ENCODE assay signal across 9 cellular contexts in the genomic region with DNA sequence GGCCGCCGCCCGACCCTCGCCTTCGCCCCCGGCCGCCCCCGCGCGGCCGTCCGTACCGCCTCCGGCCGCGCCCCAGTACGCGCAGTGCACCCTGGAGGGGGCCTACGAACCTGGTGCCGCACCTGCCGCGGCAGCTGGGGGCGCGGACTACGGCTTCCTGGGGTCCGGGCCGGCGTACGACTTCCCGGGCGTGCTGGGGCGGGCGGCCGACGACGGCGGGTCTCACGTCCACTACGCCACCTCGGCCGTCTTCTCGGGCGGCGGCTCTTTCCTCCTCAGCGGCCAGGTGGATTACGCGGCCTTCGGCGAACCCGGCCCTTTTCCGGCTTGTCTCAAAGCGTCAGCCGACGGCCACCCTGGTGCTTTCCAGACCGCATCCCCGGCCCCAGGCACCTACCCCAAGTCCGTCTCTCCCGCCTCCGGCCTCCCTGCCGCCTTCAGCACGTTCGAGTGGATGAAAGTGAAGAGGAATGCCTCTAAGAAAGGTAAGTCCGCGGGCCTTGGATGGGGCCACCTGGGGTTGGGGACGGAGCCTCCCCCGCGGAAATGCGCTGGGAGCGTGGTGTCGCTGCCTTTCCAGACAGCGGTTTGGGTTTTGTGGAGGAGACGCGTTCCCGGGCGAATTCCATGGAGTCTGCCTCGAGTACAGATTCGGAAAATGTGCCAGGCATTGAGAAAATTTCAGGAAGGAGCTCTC. TPM values are rescaled to one million over a fixed set of nuclear protein-coding genes. Genes with fewer than 3 reads are reported as not detected.
DNase-seq lines count a peak whose midpoint lies in the region; ATAC-seq, FAIRE-seq and TF ChIP-seq lines count a peak whose summit lies in the region.
"Had no signal": no experiment of that assay in that cellular context is flagged by ENCODE, and none has a peak within 500 bp of the region (broad histone marks: within the 10 kb centered on the region; RNA-seq: fewer than 3 reads in every experiment).

No MANE protein-coding gene starts in this region.

- TF ChIP-seq POLR2A in upper lobe of left lung (IDR thresholded peaks at IDR 0.05), result no peak

- TF ChIP-seq CTCF in astrocyte (IDR thresholded peaks at IDR 0.05; ENCODE audit: insufficient read depth, low read depth, low read length) (no peak), lung (IDR thresholded peaks at IDR 0.05; ENCODE audit: control extremely low read depth, extremely low read depth) (no peak), upper lobe of left lung (IDR thresholded peaks at IDR 0.05) (peak in 1 of 6 experiments; percentile 23)

- H3K27ac ChIP-seq in astrocyte (ENCODE audit: low read depth, low read length) (no peak overlapping the region), lung (ENCODE audit: low read depth in 1 of 2, low read length in 1 of 2) (peak overlapping the region in 1 of 2 donors; percentile 75), upper lobe of left lung (peak overlapping the region; percentile 43 to 84 (median 74))

- no peak overlapping the region for H3K27ac Mint-ChIP-seq in astrocyte (ENCODE audit: unreplicated experiment)

- H2AFZ ChIP-seq in astrocyte (ENCODE audit: low read depth, low read length), result peak overlapping the region; percentile 78

- peaks cover 77% of the 10 kb centered on the region for H3K27me3 Mint-ChIP-seq in astrocyte (ENCODE audit: low read depth, unreplicated experiment)

- no peaks in the 10 kb centered on the region for H3K36me3 Mint-ChIP-seq in astrocyte (ENCODE audit: low read depth, unreplicated experiment)

- peak; percentile 24 for DNase-seq in activated T-cell treated with anti-CD3 and anti-CD28 coated beads, Interleukin-2, amount 50 U/mL, for 1 hour
- DNase-seq in activated T-cell treated with anti-CD3 and anti-CD28 coated beads for 4 hours, result no peak
- no peak for DNase-seq in astrocyte (ENCODE audit: low read depth)
- peak; percentile 37 for DNase-seq in lung (ENCODE audit: low spot score)
- DNase-seq in upper lobe of left lung, result peak; percentile 24 to 88
- DNase-seq in A172 (ENCODE audit: low spot score), result no peak
- no peak for DNase-seq in HuH-7.5 (ENCODE audit: low spot score)
- DNase-seq: SHP77 treated with DMSO at 0.1 percent for 48 hours had no signal

- no peak for TF ChIP-seq EP300 in upper lobe of left lung (IDR thresholded peaks at IDR 0.05)

- H3K9me3 ChIP-seq in astrocyte (ENCODE audit: insufficient read depth, low read depth, low read length), result no peaks in the 10 kb centered on the region
- no peaks in the 10 kb centered on the region for H3K9me3 ChIP-seq in lung (ENCODE audit: control insufficient read depth in 2 of 2, insufficient read depth in 1 of 2, low read length in 1 of 2)
- H3K9me3 ChIP-seq in upper lobe of left lung, result no peaks in the 10 kb centered on the region

- no peak for FAIRE-seq in astrocyte (lab: Jason Lieb, UNC)

- peak overlapping the region; percentile 20 for H3K4me3 Mint-ChIP-seq in astrocyte (ENCODE audit: unreplicated experiment)

- no peaks in the 10 kb centered on the region for H4K20me1 ChIP-seq in astrocyte (ENCODE audit: insufficient read depth, low read length)

- H3K4me3 ChIP-seq in astrocyte (ENCODE audit: insufficient read depth, low read depth, low read length), result peak overlapping the region; percentile 58
- H3K4me3 ChIP-seq in lung, result peak overlapping the region; percentile 44
- H3K4me3 ChIP-seq in upper lobe of left lung, result peak overlapping the region; percentile 25 to 68 (median 56)

- H3K9me3 Mint-ChIP-seq in astrocyte (ENCODE audit: unreplicated experiment), result peaks cover 6% of the 10 kb centered on the region

- ATAC-seq in lung (ENCODE audit: insufficient read depth, low FRiP score) (peak; percentile 15), upper lobe of left lung (ENCODE audit: low FRiP score in 2 of 2) (peak; percentile 47 to 50), HG03139 (IDR thresholded peaks at IDR 0.05; ENCODE audit: unreplicated experiment) (no peak)

- H3K36me3 ChIP-seq in astrocyte (ENCODE audit: insufficient read depth, low read length), result no peaks in the 10 kb centered on the region
- no peaks in the 10 kb centered on the region for H3K36me3 ChIP-seq in lung (ENCODE audit: control insufficient read depth in 2 of 2, insufficient read depth in 2 of 2, low read length in 2 of 2)
- H3K36me3 ChIP-seq in upper lobe of left lung, result no peaks in the 10 kb centered on the region

- H3K4me1 Mint-ChIP-seq in astrocyte (ENCODE audit: low read depth, unreplicated experiment), result no peaks in the 10 kb centered on the region

- H3K4me1 ChIP-seq in astrocyte (ENCODE audit: insufficient read depth, low read length), result peaks cover 12% of the 10 kb centered on the region
- H3K4me1 ChIP-seq in lung (ENCODE audit: control insufficient read depth in 2 of 2, insufficient read depth in 2 of 2, low read length in 2 of 2), result peaks cover 12 to 14% of the 10 kb centered on the region in 2 donors
- H3K4me1 ChIP-seq in upper lobe of left lung, result peaks cover 24 to 32% (median 26%) of the 10 kb centered on the region in 4 donors

- H3K4me2 ChIP-seq in astrocyte (ENCODE audit: low read length), result peak overlapping the region; percentile 86

- no peaks in the 10 kb centered on the region for H3K79me2 ChIP-seq in astrocyte (ENCODE audit: insufficient read depth, low read length)

- H3K27me3 ChIP-seq in astrocyte (ENCODE audit: insufficient read depth, low read length) (peaks cover 68% of the 10 kb centered on the region), lung (ENCODE audit: control insufficient read depth, insufficient read depth) (peaks cover 5% of the 10 kb centered on the region), upper lobe of left lung (peaks cover 0 to 29% (median 16%) of the 10 kb centered on the region in 4 donors)

- 2% methylated on average over 65 to 77 of the region's 77 CpGs for WGBS in lung, 2 donors
- 3 to 7% methylated on average over 37 to 58 of the region's 77 CpGs for WGBS in upper lobe of left lung, 2 donors

- H3K9ac ChIP-seq in astrocyte (ENCODE audit: low read length), result no peak overlapping the region

RNA-seq across cellular contexts. Expression of a gene that starts 0.6 kb away (rescaled TPM):
- total RNA-seq in astrocyte (not detected in 2 replicates), lung (1 to 10 TPM in 1 of 2 donors, under 1 TPM in 1; 0.40 to 2.5 TPM), upper lobe of left lung (1 to 10 TPM; 1.0 to 7.2 (median 3.6) TPM)
- 1 to 10 TPM in 1 of 2 donors, under 1 TPM in 1; 0.90 to 3.2 TPM for polyA plus RNA-seq in lung
- 0.34 TPM in 1 of 2 replicates, not detected in the other for total RNA-seq in A172 (2014; rRNA removed; shearing (Covaris generic))

RNA-seq across cellular contexts. Expression of a gene that starts 32.0 kb away (rescaled TPM):
- total RNA-seq in astrocyte, result not detected in 2 replicates
- total RNA-seq in lung, result 1 to 10 TPM; 1.1 to 2.5 TPM
- polyA plus RNA-seq in lung, result under 1 TPM; 0.07 to 0.18 TPM
- total RNA-seq in upper lobe of left lung, result under 1 TPM in 3 of 6 donors, not detected in 3; 0.49 to 0.57 (median 0.49) TPM
- total RNA-seq in A172 (2014; rRNA removed; shearing (Covaris generic)), result 1.0 TPM in 2 replicates

RNA-seq across cellular contexts. Expression of a gene that starts 37.8 kb away (rescaled TPM):
- total RNA-seq in astrocyte, result not detected in 2 replicates
- 1 to 10 TPM in 1 of 2 donors, under 1 TPM in 1; 0.74 to 1.1 TPM for total RNA-seq in lung
- under 1 TPM; 0.12 to 0.23 TPM for polyA plus RNA-seq in lung
- under 1 TPM in 2 of 6 donors, not detected in 4; 0.79 to 0.81 TPM for total RNA-seq in upper lobe of left lung
- total RNA-seq in A172 (2014; rRNA removed; shearing (Covaris generic)), result 0.77 and 3.9 TPM in 2 replicates

RNA-seq across cellular contexts. Expression of a gene that starts 59.6 kb away (rescaled TPM):
- not detected in 2 replicates for total RNA-seq in astrocyte
- 1 to 10 TPM; 1.2 to 1.6 TPM for total RNA-seq in lung
- polyA plus RNA-seq in lung, result under 1 TPM; 0.34 to 0.85 TPM
- total RNA-seq in upper lobe of left lung, result 1 to 10 TPM in 1 of 6 donors, under 1 TPM in 4, not detected in 1; 0.43 to 2.3 (median 0.74) TPM
- 11.6 and 20.4 TPM in 2 replicates for total RNA-seq in A172 (2014; rRNA removed; shearing (Covaris generic))

Comparison
In these comparisons a context has a peak if more than half of its experiments do, and no peak if none do; other contexts are left out.
1. DNase-seq: peak in activated T-cell treated with anti-CD3 and anti-CD28 coated beads, Interleukin-2, amount 50 U/mL, for 1 hour (single experiment), lung (single experiment) and upper lobe of left lung (2 of 2); none in activated T-cell treated with anti-CD3 and anti-CD28 coated beads for 4 hours (single experiment), astrocyte (single experiment), A172 (single experiment) and HuH-7.5 (single experiment).
2. Peak in every context shown above with its lines, with median percentiles within 50 percentile points of each other: H3K4me3 ChIP-seq.